Comparison of ENCODE assay signal across 1 cellular context in the genomic region with DNA sequence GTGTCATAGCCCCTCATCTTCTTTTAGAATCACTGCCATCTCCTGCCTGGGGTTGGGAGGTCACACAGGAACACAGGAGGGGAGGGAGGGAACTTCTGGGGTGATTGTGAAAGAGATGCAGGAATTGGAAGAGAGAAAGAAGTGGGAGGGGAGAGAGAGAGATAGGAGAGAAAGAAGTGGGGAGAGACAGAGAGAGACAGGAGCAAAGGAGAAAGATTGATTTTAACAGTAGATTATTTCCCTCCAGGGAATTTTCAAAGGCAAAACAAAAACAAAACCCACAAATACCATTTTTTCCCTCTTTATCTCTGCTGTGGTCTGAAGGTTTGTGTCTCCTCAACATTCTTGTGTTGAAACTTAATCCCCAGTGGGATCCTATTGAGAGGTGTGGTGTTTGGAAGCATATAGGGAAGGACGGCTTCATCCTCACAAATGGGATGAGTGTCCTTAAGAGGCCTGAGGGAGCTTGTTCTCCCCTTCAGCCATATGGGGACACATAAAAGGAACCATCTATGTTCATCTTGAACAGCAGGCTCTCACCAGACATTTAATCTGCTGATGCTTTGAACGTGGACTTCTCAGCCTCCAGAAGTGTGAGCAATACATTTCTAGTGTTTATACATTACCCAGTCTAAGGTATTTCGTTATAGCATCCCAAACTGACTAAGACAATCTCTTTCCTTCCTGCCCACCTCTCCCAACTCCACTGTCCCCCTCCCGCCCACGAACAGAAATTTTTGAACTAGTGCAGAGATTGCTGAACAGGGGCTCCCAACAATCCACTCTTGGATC.
TF ChIP-seq lines count a peak whose summit lies in the region.

No MANE protein-coding gene starts in this region.

TF ChIP-seq in SK-N-SH, 30 proteins besides CTCF, POLR2A, EP300 and RAD21 (continued from another document):
- TF ChIP-seq, protein P1, sequence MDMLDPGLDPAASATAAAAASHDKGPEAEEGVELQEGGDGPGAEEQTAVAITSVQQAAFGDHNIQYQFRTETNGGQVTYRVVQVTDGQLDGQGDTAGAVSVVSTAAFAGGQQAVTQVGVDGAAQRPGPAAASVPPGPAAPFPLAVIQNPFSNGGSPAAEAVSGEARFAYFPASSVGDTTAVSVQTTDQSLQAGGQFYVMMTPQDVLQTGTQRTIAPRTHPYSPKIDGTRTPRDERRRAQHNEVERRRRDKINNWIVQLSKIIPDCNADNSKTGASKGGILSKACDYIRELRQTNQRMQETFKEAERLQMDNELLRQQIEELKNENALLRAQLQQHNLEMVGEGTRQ (IDR thresholded peaks at IDR 0.05; ENCODE audit: borderline replicate concordance, low read depth, low read length), result no peak
- TF ChIP-seq RXRA (IDR thresholded peaks at IDR 0.05; ENCODE audit: borderline replicate concordance, low read depth) (no peak), FOXJ3 (CRISPR knock-in tag; IDR thresholded peaks at IDR 0.05) (no peak), SMC3 (IDR thresholded peaks at IDR 0.05; ENCODE audit: low read depth, low read length) (no peak), CHD2 (IDR thresholded peaks at IDR 0.05; ENCODE audit: low read length, partially characterized antibody) (no peak), RFX5 (IDR thresholded peaks at IDR 0.05; ENCODE audit: low read length) (no peak), RCOR1 (IDR thresholded peaks at IDR 0.05; ENCODE audit: low read length) (no peak), YY1 (IDR thresholded peaks at IDR 0.05; ENCODE audit: low read depth) (no peak), JUND (IDR thresholded peaks at IDR 0.05) (no peak)
- TF ChIP-seq, protein P2, sequence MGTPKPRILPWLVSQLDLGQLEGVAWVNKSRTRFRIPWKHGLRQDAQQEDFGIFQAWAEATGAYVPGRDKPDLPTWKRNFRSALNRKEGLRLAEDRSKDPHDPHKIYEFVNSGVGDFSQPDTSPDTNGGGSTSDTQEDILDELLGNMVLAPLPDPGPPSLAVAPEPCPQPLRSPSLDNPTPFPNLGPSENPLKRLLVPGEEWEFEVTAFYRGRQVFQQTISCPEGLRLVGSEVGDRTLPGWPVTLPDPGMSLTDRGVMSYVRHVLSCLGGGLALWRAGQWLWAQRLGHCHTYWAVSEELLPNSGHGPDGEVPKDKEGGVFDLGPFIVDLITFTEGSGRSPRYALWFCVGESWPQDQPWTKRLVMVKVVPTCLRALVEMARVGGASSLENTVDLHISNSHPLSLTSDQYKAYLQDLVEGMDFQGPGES (IDR thresholded peaks at IDR 0.05; ENCODE audit: low read depth, low read length), result no peak
